Comparison of ENCODE assay signal across 1 cellular context in the genomic region with DNA sequence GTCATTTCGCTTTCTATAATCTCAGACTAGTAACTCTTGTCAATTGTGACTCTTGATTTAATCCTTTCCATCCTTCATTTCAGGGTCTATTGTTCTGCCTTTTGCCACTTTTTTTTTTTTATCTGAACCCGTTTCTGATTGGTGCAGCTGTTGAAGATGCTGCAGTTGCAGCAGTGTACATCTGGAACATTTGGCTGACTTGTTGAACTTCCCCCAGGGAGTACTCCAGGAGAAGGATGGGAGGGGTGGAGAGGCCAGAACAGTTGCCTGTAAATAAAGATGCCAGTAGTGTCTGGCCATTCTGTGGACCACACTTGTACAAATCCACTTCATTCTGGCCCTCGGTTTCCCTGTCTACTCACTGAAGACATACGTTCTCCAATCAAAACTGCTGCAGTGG.
TF ChIP-seq lines count a peak whose summit lies in the region.

No MANE protein-coding gene starts in this region.

TF ChIP-seq in HepG2, 621 proteins besides CTCF, POLR2A, EP300 and RAD21:
- TF ChIP-seq, protein P1, sequence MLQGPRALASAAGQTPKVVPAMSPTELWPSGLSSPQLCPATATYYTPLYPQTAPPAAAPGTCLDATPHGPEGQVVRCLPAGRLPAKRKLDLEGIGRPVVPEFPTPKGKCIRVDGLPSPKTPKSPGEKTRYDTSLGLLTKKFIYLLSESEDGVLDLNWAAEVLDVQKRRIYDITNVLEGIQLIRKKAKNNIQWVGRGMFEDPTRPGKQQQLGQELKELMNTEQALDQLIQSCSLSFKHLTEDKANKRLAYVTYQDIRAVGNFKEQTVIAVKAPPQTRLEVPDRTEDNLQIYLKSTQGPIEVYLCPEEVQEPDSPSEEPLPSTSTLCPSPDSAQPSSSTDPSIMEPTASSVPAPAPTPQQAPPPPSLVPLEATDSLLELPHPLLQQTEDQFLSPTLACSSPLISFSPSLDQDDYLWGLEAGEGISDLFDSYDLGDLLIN (CRISPR knock-in tag; IDR thresholded peaks at IDR 0.05; ENCODE audit: borderline replicate concordance) = no peak
- TF ChIP-seq RORA (CRISPR knock-in tag; IDR thresholded peaks at IDR 0.05) = no peak
- no peak for TF ChIP-seq BORCS8-MEF2B (CRISPR knock-in tag; IDR thresholded peaks at IDR 0.05)
- TF ChIP-seq ZBTB38 (CRISPR knock-in tag; IDR thresholded peaks at IDR 0.05) = no peak
- TF ChIP-seq GFI1 (CRISPR knock-in tag; IDR thresholded peaks at IDR 0.05; ENCODE audit: borderline replicate concordance) = no peak
- TF ChIP-seq ATF7 (IDR thresholded peaks at IDR 0.05) = no peak
- no peak for TF ChIP-seq ATF7 (CRISPR knock-in tag; IDR thresholded peaks at IDR 0.05)
- TF ChIP-seq, protein P2, sequence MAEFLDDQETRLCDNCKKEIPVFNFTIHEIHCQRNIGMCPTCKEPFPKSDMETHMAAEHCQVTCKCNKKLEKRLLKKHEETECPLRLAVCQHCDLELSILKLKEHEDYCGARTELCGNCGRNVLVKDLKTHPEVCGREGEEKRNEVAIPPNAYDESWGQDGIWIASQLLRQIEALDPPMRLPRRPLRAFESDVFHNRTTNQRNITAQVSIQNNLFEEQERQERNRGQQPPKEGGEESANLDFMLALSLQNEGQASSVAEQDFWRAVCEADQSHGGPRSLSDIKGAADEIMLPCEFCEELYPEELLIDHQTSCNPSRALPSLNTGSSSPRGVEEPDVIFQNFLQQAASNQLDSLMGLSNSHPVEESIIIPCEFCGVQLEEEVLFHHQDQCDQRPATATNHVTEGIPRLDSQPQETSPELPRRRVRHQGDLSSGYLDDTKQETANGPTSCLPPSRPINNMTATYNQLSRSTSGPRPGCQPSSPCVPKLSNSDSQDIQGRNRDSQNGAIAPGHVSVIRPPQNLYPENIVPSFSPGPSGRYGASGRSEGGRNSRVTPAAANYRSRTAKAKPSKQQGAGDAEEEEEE (CRISPR knock-in tag; IDR thresholded peaks at IDR 0.05; ENCODE audit: borderline replicate concordance) = no peak
- TF ChIP-seq, protein P3, sequence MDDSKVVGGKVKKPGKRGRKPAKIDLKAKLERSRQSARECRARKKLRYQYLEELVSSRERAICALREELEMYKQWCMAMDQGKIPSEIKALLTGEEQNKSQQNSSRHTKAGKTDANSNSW (CRISPR knock-in tag; IDR thresholded peaks at IDR 0.05; ENCODE audit: borderline replicate concordance) = no peak
- TF ChIP-seq SYNCRIP (IDR thresholded peaks at IDR 0.05; ENCODE audit: insufficient read depth, low read depth, low read length) = no peak
- TF ChIP-seq, protein P4, sequence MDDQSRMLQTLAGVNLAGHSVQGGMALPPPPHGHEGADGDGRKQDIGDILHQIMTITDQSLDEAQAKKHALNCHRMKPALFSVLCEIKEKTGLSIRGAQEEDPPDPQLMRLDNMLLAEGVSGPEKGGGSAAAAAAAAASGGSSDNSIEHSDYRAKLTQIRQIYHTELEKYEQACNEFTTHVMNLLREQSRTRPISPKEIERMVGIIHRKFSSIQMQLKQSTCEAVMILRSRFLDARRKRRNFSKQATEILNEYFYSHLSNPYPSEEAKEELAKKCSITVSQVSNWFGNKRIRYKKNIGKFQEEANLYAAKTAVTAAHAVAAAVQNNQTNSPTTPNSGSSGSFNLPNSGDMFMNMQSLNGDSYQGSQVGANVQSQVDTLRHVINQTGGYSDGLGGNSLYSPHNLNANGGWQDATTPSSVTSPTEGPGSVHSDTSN (CRISPR knock-in tag; IDR thresholded peaks at IDR 0.05; ENCODE audit: borderline replicate concordance) = no peak
TF ChIP-seq in HepG2: peak in this region for 0.
